Comparison of ENCODE assay signal across 9 cellular contexts in the genomic region with DNA sequence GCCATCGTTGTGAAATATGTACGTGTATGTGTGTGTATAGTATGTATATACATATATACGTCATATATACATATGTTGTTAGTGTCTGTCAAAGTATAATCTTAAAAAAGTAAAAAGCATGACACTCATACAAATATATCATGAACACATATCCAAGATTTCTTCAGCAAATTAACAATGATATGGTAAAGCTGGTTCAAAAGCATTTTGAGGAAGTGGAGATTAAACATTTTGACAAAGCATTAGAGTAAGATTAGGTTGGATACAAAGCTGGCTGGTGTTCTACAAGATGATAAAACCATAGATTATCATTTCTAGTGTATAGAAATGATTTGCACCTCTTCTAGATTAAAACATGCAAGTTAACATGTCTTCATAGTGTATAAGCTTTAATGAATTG. TPM values are rescaled to one million over a fixed set of nuclear protein-coding genes. Genes with fewer than 3 reads are reported as not detected.
DNase-seq lines count a peak whose midpoint lies in the region; ATAC-seq and TF ChIP-seq lines count a peak whose summit lies in the region.
"Had no signal": no experiment of that assay in that cellular context is flagged by ENCODE, and none has a peak within 500 bp of the region (broad histone marks: within the 10 kb centered on the region; RNA-seq: fewer than 3 reads in every experiment).

No MANE protein-coding gene starts in this region.

- POLR2A ChIA-PET in Panc1 (lab: Charles Lee): interaction anchor here (0.5 to 1.8 kb wide), 2 partner anchors 48 to 70 kb away, joined by 3 to 6 read pairs; no protein-coding TSS in a partner anchor

- H3K27me3 Mint-ChIP-seq in progenitor cell of endocrine pancreas: peaks cover 3% of the 10 kb centered on the region

- no peaks in the 10 kb centered on the region for H3K9me3 ChIP-seq in Panc1 (ENCODE audit: control insufficient read depth, insufficient read depth, low read depth, low read length)

- in situ Hi-C loops in Panc1 (cut with HindIII; ENCODE audit: low pct_unique_long_range_greater_than_20kb, low sequenced_read_pairs): no loop called here

- peak overlapping the region; percentile 94 for H3K4me3 ChIP-seq in GM06990 (replicated peaks; ENCODE audit: low read depth, low read length)
- H3K4me3 ChIP-seq in Panc1 (ENCODE audit: low read depth in 2 of 2, low read length in 2 of 2): peak overlapping the region; percentile 74 to 82

- H3K36me3 Mint-ChIP-seq in progenitor cell of endocrine pancreas (ENCODE audit: insufficient read depth): peaks cover 2% of the 10 kb centered on the region

- peaks cover 22% of the 10 kb centered on the region for H3K4me1 ChIP-seq in Panc1 (ENCODE audit: control insufficient read depth, insufficient read depth, low read length)

- peak overlapping the region; percentile 83 for H3K4me3 Mint-ChIP-seq in progenitor cell of endocrine pancreas (ENCODE audit: low read depth)

- peaks cover 27% of the 10 kb centered on the region for H3K4me1 Mint-ChIP-seq in progenitor cell of endocrine pancreas (ENCODE audit: low read depth)

- H3K27me3 ChIP-seq in GM06990 (replicated peaks; ENCODE audit: control insufficient read depth, insufficient read depth, low read length) (no peaks in the 10 kb centered on the region), Panc1 (ENCODE audit: control insufficient read depth, insufficient read depth, low read length) (no peaks in the 10 kb centered on the region; the same call in 1 of the 2 replicates)

- H3K36me3 ChIP-seq in GM06990 (ENCODE audit: control insufficient read depth, insufficient read depth, low read length) (no peaks in the 10 kb centered on the region), Panc1 (ENCODE audit: control insufficient read depth, insufficient read depth, low read length) (no peaks in the 10 kb centered on the region)

- H3K27ac ChIP-seq in Panc1 (ENCODE audit: low read length) (peak overlapping the region; percentile 96), epithelial cell of prostate (peak overlapping the region; percentile 92)

- DNase-seq in GM06990 (ENCODE audit: extremely low read depth, insufficient read length): no peak
- no peak for DNase-seq in Panc1 (ENCODE audit: low read depth, low spot score)
- no peak for DNase-seq in epithelial cell of prostate (ENCODE audit: low read depth, low spot score)
- DNase-seq in progenitor cell of endocrine pancreas (ENCODE audit: low spot score, unreplicated experiment): no peak
- DNase-seq in SHP77 treated with DMSO at 0.1 percent for 48 hours (lab: John Stamatoyannopoulos, UW): no peak
- DNase-seq in NCI-H524 treated with DMSO at 0.1 percent for 48 hours (lab: John Stamatoyannopoulos, UW): no peak

- H3K9me3 Mint-ChIP-seq in progenitor cell of endocrine pancreas (ENCODE audit: low read depth): no peaks in the 10 kb centered on the region

- no peak for TF ChIP-seq CTCF in GM06990 (IDR thresholded peaks at IDR 0.05; ENCODE audit: insufficient read depth, low read length, poor library complexity, severe bottlenecking)
- TF ChIP-seq CTCF in Panc1 (IDR thresholded peaks at IDR 0.05): no peak
- TF ChIP-seq CTCF in progenitor cell of endocrine pancreas (IDR thresholded peaks at IDR 0.05; ENCODE audit: unreplicated experiment): no peak

- H3K27ac Mint-ChIP-seq in progenitor cell of endocrine pancreas: peak overlapping the region; percentile 96

- no TSS peak for BruUV-seq in Panc1 (replicated peaks; lab: Mats Ljungman, UMichigan)

- intact Hi-C loops in Panc1 (cut with micrococcal nuclease; ENCODE audit: unreplicated experiment): loop anchor here (5.0 kb wide), 1 partner anchor 71 kb away; no protein-coding TSS in a partner anchor

- ATAC-seq in Panc1 (no peak), HG03442 (IDR thresholded peaks at IDR 0.05; ENCODE audit: unreplicated experiment) (no peak), HG03159 (IDR thresholded peaks at IDR 0.05; ENCODE audit: unreplicated experiment) (no peak)

- CTCF ChIA-PET in Panc1 (lab: Charles Lee): no interaction called here

RNA-seq across cellular contexts. Expression of a gene that starts 0.8 kb away (rescaled TPM):
- total RNA-seq in Panc1 (2021; ENCODE audit: unreplicated experiment) (117 TPM), progenitor cell of endocrine pancreas (86.2 and 89.0 TPM in 2 replicates)
- 128 TPM for polyA plus RNA-seq in Panc1 (2012; ENCODE audit: insufficient read length)

RNA-seq across cellular contexts. Expression of a gene that starts 49.9 kb away (rescaled TPM):
- not detected for total RNA-seq in Panc1 (2021; ENCODE audit: unreplicated experiment)
- polyA plus RNA-seq in Panc1 (2012; ENCODE audit: insufficient read length): 0.11 TPM
- 21.0 and 21.2 TPM in 2 replicates for total RNA-seq in progenitor cell of endocrine pancreas
- total RNA-seq: activated CD8-positive, alpha-beta memory T cell treated with anti-CD3 and anti-CD28 coated beads for 36 hours had no signal

Comparison
In these comparisons a context has a peak if more than half of its experiments do, and no peak if none do; other contexts are left out.
1. RNA of a gene that starts 49.9 kb away (total RNA-seq): 21.0 to 21.2 TPM in progenitor cell of endocrine pancreas; not detected in Panc1 (single experiment); every median in the first group is over 10 times any median in the second.